ENCODE assay signal across 15 cellular contexts in the genomic region with DNA sequence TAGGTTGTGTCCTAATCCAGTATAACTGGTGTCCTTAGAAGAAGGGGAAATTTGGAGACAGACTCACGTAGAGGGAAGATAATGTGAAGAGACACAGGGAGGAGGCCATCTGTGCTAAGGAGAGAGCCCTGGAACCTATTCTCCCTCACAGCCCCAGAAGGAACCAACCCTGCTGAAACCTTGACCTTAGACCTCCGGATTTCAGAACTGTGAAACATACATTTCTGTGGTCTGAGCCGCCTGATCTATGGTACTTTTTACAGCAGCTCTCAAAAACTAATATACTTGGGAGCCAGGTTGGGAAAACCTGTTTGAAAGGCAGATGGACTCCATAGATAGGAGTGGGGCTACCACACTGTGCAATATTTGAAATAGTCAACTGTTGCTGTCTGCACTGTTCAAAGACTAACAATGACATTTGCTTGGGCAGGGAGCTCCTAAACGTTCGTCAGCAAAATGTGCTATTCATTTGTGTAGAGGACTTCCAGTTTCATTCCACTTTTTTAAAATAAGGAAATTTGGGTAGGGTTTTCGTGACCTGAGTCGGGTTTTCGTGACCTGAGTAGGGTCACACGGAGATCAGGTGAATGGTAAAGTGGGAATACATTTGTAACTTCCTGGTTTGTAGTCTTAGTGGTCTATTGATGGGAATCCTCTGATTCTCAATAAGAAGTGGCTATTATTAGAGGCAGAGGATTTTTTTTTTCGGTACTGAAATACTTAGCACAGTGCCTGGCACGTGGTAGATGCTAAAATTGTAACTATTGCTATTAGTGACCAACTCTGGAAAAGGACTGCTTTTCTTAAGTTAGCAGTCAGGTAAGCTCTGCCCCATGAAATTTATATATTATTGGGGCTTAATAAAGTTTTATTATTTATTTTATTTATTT. TPM values are rescaled to one million over a fixed set of nuclear protein-coding genes. Genes with fewer than 3 reads are reported as not detected.
DNase-seq lines count a peak whose midpoint lies in the region; ATAC-seq and TF ChIP-seq lines count a peak whose summit lies in the region.
"Had no signal": no experiment of that assay in that cellular context is flagged by ENCODE, and none has a peak within 500 bp of the region (broad histone marks: within the 10 kb centered on the region; RNA-seq: fewer than 3 reads in every experiment).

No MANE protein-coding gene starts in this region.

- no peaks in the 10 kb centered on the region for H3K27me3 ChIP-seq in CD4-positive, alpha-beta T cell (ENCODE audit: control insufficient read depth, insufficient read depth, low read length)
- H3K27me3 ChIP-seq: cardiac muscle cell had no signal

- CTCF ChIA-PET in CD4-positive, alpha-beta T cell (lab: Charles Lee): interaction anchor here (0.7 to 1.6 kb wide), 6 partner anchors 11 to 101 kb away, joined by 3 to 9 read pairs (median 5); no protein-coding TSS in a partner anchor
- CTCF ChIA-PET in WTC11 (lab: Charles Lee): interaction anchor here (0.9 to 2.1 kb wide), 2 partner anchors 9 to 76 kb away, joined by 7 read pairs; no protein-coding TSS in a partner anchor

- POLR2A ChIA-PET in CD4-positive, alpha-beta T cell (lab: Charles Lee): interaction anchor here (0.6 to 5.2 kb wide), 6 partner anchors 9 to 73 kb away, joined by 3 to 21 read pairs (median 7); no protein-coding TSS in a partner anchor
- POLR2A ChIA-PET in WTC11 (lab: Charles Lee): no interaction called here

- no peak for ATAC-seq in CD4-positive, alpha-beta T cell (ENCODE audit: poor library complexity)
- peak; percentile 70 for ATAC-seq in GM21529 (IDR thresholded peaks at IDR 0.05; ENCODE audit: unreplicated experiment)
- ATAC-seq in WTC11: no peak
- ATAC-seq in mucosa of descending colon: peak; percentile 36
- no peak for ATAC-seq in GM21619 (IDR thresholded peaks at IDR 0.05; ENCODE audit: unreplicated experiment)
- ATAC-seq in GM19328 (IDR thresholded peaks at IDR 0.05; ENCODE audit: unreplicated experiment): no peak

- no peak overlapping the region for H3K4me3 Mint-ChIP-seq in CD4-positive, alpha-beta T cell
- no peak overlapping the region for H3K4me3 Mint-ChIP-seq in WTC11

- H3K4me1 Mint-ChIP-seq in CD4-positive, alpha-beta T cell (ENCODE audit: low read depth): peaks cover 40% of the 10 kb centered on the region
- H3K4me1 Mint-ChIP-seq in WTC11: no peaks in the 10 kb centered on the region

- H3K27ac Mint-ChIP-seq in CD4-positive, alpha-beta T cell: peak overlapping the region; percentile 45
- no peak overlapping the region for H3K27ac Mint-ChIP-seq in WTC11

- intact Hi-C loops in CD4-positive, alpha-beta T cell (cut with DNase I, micrococcal nuclease): no loop called here
- intact Hi-C loops in mucosa of descending colon (cut with DNase I, micrococcal nuclease): no loop called here

- H3K36me3 Mint-ChIP-seq in CD4-positive, alpha-beta T cell (ENCODE audit: low read depth): peaks cover 43% of the 10 kb centered on the region
- no peaks in the 10 kb centered on the region for H3K36me3 Mint-ChIP-seq in WTC11

- no peaks in the 10 kb centered on the region for H3K36me3 ChIP-seq in mucosa of descending colon (ENCODE audit: low read depth)
- H3K36me3 ChIP-seq: cardiac muscle cell had no signal

- DNase-seq in CD4-positive, alpha-beta T cell: no peak
- DNase-seq in WTC11 (ENCODE audit: low spot score) (no peak), mucosa of descending colon (no peak), HK-2 (ENCODE audit: unreplicated experiment) (no peak), activated gamma-delta T cell treated with Interleukin-2 at 50 U/mL for 16 hours (no peak)
- DNase-seq: activated CD4-positive, alpha-beta T cell treated with anti-CD3 and anti-CD28 coated beads, Interleukin-2, amount 50 U/mL, for 1 hour; activated effector memory CD4-positive, alpha-beta T cell treated with anti-CD3 and anti-CD28 coated beads, Interleukin-2, amount 50 U/mL, for 16 hours; foreskin melanocyte; midbrain; NCI-H1105 treated with DMSO at 0.1 percent for 48 hours; NCI-H446 had no signal

- H3K27me3 Mint-ChIP-seq in CD4-positive, alpha-beta T cell: no peaks in the 10 kb centered on the region
- H3K27me3 Mint-ChIP-seq in WTC11 (ENCODE audit: low read depth): no peaks in the 10 kb centered on the region

- H3K27ac ChIP-seq in CD4-positive, alpha-beta T cell (ENCODE audit: low read depth, low read length): peak overlapping the region; percentile 21
- H3K27ac ChIP-seq: cardiac muscle cell had no signal

- no peak overlapping the region for H3K4me3 ChIP-seq in mucosa of descending colon
- H3K4me3 ChIP-seq: cardiac muscle cell had no signal

- H3K9me3 Mint-ChIP-seq in CD4-positive, alpha-beta T cell: no peaks in the 10 kb centered on the region
- no peaks in the 10 kb centered on the region for H3K9me3 Mint-ChIP-seq in WTC11

- no peaks in the 10 kb centered on the region for H3K9me3 ChIP-seq in CD4-positive, alpha-beta T cell (ENCODE audit: control insufficient read depth, low read length)
- H3K9me3 ChIP-seq in mucosa of descending colon: no peaks in the 10 kb centered on the region

- no peak for TF ChIP-seq CTCF in CD4-positive, alpha-beta T cell (IDR thresholded peaks at IDR 0.05)
- TF ChIP-seq CTCF in WTC11 (IDR thresholded peaks at IDR 0.05): no peak
- no peak for TF ChIP-seq CTCF in mucosa of descending colon (IDR thresholded peaks at IDR 0.05)

- H3K4me1 ChIP-seq in mucosa of descending colon (ENCODE audit: low read depth): no peaks in the 10 kb centered on the region

TF ChIP-seq in WTC11, 78 proteins besides CTCF, POLR2A, EP300 and RAD21:
- TF ChIP-seq, protein P1, sequence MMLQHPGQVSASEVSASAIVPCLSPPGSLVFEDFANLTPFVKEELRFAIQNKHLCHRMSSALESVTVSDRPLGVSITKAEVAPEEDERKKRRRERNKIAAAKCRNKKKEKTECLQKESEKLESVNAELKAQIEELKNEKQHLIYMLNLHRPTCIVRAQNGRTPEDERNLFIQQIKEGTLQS (CRISPR knock-in tag; conservative IDR thresholded peaks at IDR 0.05): no peak
- no peak for TF ChIP-seq MLX (CRISPR knock-in tag; IDR thresholded peaks at IDR 0.05)
- TF ChIP-seq HMGA2 (CRISPR knock-in tag; IDR thresholded peaks at IDR 0.05): 0 out of 2 replicates have a peak, but pooled peaks have one; percentile 24
- TF ChIP-seq USF2 (CRISPR knock-in tag; IDR thresholded peaks at IDR 0.05): no peak
- no peak for TF ChIP-seq NR2C2 (CRISPR knock-in tag; IDR thresholded peaks at IDR 0.05)
TF ChIP-seq in WTC11: peak in this region for 1.

RNA-seq across cellular contexts. Expression of gene TAGAP, which starts 11.4 kb away (rescaled TPM):
- 100 to 1,000 TPM; 245 to 261 TPM for total RNA-seq in CD4-positive, alpha-beta T cell
- total RNA-seq in WTC11 (2021): 0.22 to 0.27 TPM (median 0.27 TPM) in 3 replicates
- 1 to 10 TPM; 2.0 to 4.1 (median 3.7) TPM for total RNA-seq in mucosa of descending colon
- total RNA-seq: cardiac muscle cell had no signal

RNA-seq across cellular contexts. Expression of gene RSPH3, which starts 33.4 kb away (rescaled TPM):
- 1 to 10 TPM in 1 of 2 experiments, under 1 TPM in 1; 0.59 to 1.1 TPM for total RNA-seq in CD4-positive, alpha-beta T cell
- 2.4 to 3.2 TPM (median 2.7 TPM) in 3 replicates for total RNA-seq in WTC11 (2021)
- 10 to 100 TPM; 17.3 to 23.1 (median 18.6) TPM for total RNA-seq in mucosa of descending colon

Comparison
In these comparisons a context has a peak if more than half of its experiments do, and no peak if none do; other contexts are left out.
1. ATAC-seq: peak in GM21529 (single experiment) and mucosa of descending colon (single experiment); none in CD4-positive, alpha-beta T cell (single experiment), WTC11 (single experiment), GM21619 (single experiment) and GM19328 (single experiment).
2. RNA of gene TAGAP, which starts 11.4 kb away (total RNA-seq): 245 to 261 TPM in CD4-positive, alpha-beta T cell; 2.0 to 4.1 TPM in mucosa of descending colon and 0.22 to 0.27 TPM in WTC11; every median in the first group is over 10 times any median in the second.